ENCODE assay signal across 26 cellular contexts in genomic region chr4:31946456-31946855, GRCh38.
"Had no signal": no experiment of that assay in that cellular context is flagged by ENCODE, and none has a peak within 500 bp of the region (broad histone marks: within the 10 kb centered on the region; RNA-seq: fewer than 3 reads in every experiment).

No MANE protein-coding gene starts in this region.

- H3K27ac ChIP-seq: coronary artery, dorsolateral prefrontal cortex, epithelial cell of prostate, esophagus squamous epithelium, gastrocnemius medialis, heart right ventricle, hepatocyte, left lung, lower lobe of right lung had no signal

- H3K4me1 ChIP-seq: esophagus squamous epithelium, gastrocnemius medialis, heart right ventricle, left lung, lower lobe of right lung had no signal

- H3K27me3 ChIP-seq: dorsolateral prefrontal cortex, esophagus squamous epithelium, gastrocnemius medialis, heart right ventricle, hepatocyte, left lung had no signal

- H3K36me3 ChIP-seq: esophagus squamous epithelium, gastrocnemius medialis, heart right ventricle, left lung, lower lobe of right lung had no signal

- DNase-seq: dermis blood vessel endothelial cell; dorsolateral prefrontal cortex; effector CD8-positive, alpha-beta T cell; effector memory CD8-positive, alpha-beta T cell; endodermal cell; esophagus squamous epithelium; foreskin fibroblast; foreskin melanocyte; gastrocnemius medialis; glutamatergic neuron; head of caudate nucleus; heart right ventricle; hypothalamus; left cardiac atrium; left lung; left ventricle myocardium superior; lower lobe of right lung; mesenchymal stem cell; mucosa of descending colon had no signal

- H3K4me3 ChIP-seq: coronary artery, dorsolateral prefrontal cortex, esophagus squamous epithelium, gastrocnemius medialis, heart right ventricle, hepatocyte, left lung, lower lobe of right lung, mucosa of descending colon had no signal

- FAIRE-seq: colon, endometrium, islet of Langerhans, keratinocyte had no signal

- H3K79me2 ChIP-seq: hepatocyte had no signal

- H2AFZ ChIP-seq: hepatocyte had no signal

- H3K9me3 ChIP-seq: esophagus squamous epithelium, gastrocnemius medialis, heart right ventricle, left lung, lower lobe of right lung, mucosa of descending colon had no signal

- ATAC-seq: effector memory CD8-positive, alpha-beta T cell; gastrocnemius medialis; heart right ventricle; left cardiac atrium; left lung; left ventricle myocardium superior; lower lobe of right lung; mucosa of descending colon had no signal

- H3K4me2 ChIP-seq: hepatocyte had no signal
